Comparison of ENCODE assay signal across 1 cellular context in genomic region chr1:226662704-226663326, GRCh38.
TF ChIP-seq lines count a peak whose summit lies in the region.

No MANE protein-coding gene starts in this region.

TF ChIP-seq in HEK293, 187 proteins besides CTCF, POLR2A, EP300 and RAD21 (continued from another document):
- TF ChIP-seq, protein P1, sequence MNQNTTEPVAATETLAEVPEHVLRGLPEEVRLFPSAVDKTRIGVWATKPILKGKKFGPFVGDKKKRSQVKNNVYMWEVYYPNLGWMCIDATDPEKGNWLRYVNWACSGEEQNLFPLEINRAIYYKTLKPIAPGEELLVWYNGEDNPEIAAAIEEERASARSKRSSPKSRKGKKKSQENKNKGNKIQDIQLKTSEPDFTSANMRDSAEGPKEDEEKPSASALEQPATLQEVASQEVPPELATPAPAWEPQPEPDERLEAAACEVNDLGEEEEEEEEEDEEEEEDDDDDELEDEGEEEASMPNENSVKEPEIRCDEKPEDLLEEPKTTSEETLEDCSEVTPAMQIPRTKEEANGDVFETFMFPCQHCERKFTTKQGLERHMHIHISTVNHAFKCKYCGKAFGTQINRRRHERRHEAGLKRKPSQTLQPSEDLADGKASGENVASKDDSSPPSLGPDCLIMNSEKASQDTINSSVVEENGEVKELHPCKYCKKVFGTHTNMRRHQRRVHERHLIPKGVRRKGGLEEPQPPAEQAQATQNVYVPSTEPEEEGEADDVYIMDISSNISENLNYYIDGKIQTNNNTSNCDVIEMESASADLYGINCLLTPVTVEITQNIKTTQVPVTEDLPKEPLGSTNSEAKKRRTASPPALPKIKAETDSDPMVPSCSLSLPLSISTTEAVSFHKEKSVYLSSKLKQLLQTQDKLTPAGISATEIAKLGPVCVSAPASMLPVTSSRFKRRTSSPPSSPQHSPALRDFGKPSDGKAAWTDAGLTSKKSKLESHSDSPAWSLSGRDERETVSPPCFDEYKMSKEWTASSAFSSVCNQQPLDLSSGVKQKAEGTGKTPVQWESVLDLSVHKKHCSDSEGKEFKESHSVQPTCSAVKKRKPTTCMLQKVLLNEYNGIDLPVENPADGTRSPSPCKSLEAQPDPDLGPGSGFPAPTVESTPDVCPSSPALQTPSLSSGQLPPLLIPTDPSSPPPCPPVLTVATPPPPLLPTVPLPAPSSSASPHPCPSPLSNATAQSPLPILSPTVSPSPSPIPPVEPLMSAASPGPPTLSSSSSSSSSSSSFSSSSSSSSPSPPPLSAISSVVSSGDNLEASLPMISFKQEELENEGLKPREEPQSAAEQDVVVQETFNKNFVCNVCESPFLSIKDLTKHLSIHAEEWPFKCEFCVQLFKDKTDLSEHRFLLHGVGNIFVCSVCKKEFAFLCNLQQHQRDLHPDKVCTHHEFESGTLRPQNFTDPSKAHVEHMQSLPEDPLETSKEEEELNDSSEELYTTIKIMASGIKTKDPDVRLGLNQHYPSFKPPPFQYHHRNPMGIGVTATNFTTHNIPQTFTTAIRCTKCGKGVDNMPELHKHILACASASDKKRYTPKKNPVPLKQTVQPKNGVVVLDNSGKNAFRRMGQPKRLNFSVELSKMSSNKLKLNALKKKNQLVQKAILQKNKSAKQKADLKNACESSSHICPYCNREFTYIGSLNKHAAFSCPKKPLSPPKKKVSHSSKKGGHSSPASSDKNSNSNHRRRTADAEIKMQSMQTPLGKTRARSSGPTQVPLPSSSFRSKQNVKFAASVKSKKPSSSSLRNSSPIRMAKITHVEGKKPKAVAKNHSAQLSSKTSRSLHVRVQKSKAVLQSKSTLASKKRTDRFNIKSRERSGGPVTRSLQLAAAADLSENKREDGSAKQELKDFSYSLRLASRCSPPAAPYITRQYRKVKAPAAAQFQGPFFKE (tag by site-specific recombination; IDR thresholded peaks at IDR 0.05; ENCODE audit: borderline replicate concordance) = 0 out of 2 replicates have a peak, but pooled peaks have one; percentile 16
- TF ChIP-seq ZNF121 (tag by site-specific recombination; IDR thresholded peaks at IDR 0.05) (no peak), ZBTB8A (tag by site-specific recombination; IDR thresholded peaks at IDR 0.05) (no peak), ZNF600 (tag by site-specific recombination; IDR thresholded peaks at IDR 0.05) (peak; percentile 94), ZNF24 (tag by site-specific recombination; IDR thresholded peaks at IDR 0.05) (0 out of 2 replicates have a peak, but pooled peaks have one; percentile 59), RBAK (tag by site-specific recombination; IDR thresholded peaks at IDR 0.05) (no peak), OSR2 (tag by site-specific recombination; IDR thresholded peaks at IDR 0.05) (0 out of 2 replicates have a peak, but pooled peaks have one; percentile 27), ZNF510 (tag by site-specific recombination; IDR thresholded peaks at IDR 0.05; ENCODE audit: insufficient replicate concordance) (no peak), ZNF701 (tag by site-specific recombination; IDR thresholded peaks at IDR 0.05) (no peak), ZBTB48 (tag by site-specific recombination; IDR thresholded peaks at IDR 0.05) (0 out of 2 replicates have a peak, but pooled peaks have one; percentile 49), ZNF629 (tag by site-specific recombination; IDR thresholded peaks at IDR 0.05) (peak; percentile 94), ZBTB20 (tag by site-specific recombination; IDR thresholded peaks at IDR 0.05) (peak; percentile 90)
- TF ChIP-seq, protein P2, sequence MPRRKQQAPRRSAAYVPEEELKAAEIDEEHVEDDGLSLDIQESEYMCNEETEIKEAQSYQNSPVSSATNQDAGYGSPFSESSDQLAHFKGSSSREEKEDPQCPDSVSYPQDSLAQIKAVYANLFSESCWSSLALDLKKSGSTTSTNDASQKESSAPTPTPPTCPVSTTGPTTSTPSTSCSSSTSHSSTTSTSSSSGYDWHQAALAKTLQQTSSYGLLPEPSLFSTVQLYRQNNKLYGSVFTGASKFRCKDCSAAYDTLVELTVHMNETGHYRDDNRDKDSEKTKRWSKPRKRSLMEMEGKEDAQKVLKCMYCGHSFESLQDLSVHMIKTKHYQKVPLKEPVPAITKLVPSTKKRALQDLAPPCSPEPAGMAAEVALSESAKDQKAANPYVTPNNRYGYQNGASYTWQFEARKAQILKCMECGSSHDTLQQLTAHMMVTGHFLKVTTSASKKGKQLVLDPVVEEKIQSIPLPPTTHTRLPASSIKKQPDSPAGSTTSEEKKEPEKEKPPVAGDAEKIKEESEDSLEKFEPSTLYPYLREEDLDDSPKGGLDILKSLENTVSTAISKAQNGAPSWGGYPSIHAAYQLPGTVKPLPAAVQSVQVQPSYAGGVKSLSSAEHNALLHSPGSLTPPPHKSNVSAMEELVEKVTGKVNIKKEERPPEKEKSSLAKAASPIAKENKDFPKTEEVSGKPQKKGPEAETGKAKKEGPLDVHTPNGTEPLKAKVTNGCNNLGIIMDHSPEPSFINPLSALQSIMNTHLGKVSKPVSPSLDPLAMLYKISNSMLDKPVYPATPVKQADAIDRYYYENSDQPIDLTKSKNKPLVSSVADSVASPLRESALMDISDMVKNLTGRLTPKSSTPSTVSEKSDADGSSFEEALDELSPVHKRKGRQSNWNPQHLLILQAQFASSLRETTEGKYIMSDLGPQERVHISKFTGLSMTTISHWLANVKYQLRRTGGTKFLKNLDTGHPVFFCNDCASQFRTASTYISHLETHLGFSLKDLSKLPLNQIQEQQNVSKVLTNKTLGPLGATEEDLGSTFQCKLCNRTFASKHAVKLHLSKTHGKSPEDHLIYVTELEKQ (tag by site-specific recombination; IDR thresholded peaks at IDR 0.05; ENCODE audit: borderline replicate concordance) = 0 out of 2 replicates have a peak, but pooled peaks have one; percentile 12
- TF ChIP-seq, protein P3, sequence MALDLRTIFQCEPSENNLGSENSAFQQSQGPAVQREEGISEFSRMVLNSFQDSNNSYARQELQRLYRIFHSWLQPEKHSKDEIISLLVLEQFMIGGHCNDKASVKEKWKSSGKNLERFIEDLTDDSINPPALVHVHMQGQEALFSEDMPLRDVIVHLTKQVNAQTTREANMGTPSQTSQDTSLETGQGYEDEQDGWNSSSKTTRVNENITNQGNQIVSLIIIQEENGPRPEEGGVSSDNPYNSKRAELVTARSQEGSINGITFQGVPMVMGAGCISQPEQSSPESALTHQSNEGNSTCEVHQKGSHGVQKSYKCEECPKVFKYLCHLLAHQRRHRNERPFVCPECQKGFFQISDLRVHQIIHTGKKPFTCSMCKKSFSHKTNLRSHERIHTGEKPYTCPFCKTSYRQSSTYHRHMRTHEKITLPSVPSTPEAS (tag by site-specific recombination; IDR thresholded peaks at IDR 0.05) = no peak
- TF ChIP-seq, protein P4, sequence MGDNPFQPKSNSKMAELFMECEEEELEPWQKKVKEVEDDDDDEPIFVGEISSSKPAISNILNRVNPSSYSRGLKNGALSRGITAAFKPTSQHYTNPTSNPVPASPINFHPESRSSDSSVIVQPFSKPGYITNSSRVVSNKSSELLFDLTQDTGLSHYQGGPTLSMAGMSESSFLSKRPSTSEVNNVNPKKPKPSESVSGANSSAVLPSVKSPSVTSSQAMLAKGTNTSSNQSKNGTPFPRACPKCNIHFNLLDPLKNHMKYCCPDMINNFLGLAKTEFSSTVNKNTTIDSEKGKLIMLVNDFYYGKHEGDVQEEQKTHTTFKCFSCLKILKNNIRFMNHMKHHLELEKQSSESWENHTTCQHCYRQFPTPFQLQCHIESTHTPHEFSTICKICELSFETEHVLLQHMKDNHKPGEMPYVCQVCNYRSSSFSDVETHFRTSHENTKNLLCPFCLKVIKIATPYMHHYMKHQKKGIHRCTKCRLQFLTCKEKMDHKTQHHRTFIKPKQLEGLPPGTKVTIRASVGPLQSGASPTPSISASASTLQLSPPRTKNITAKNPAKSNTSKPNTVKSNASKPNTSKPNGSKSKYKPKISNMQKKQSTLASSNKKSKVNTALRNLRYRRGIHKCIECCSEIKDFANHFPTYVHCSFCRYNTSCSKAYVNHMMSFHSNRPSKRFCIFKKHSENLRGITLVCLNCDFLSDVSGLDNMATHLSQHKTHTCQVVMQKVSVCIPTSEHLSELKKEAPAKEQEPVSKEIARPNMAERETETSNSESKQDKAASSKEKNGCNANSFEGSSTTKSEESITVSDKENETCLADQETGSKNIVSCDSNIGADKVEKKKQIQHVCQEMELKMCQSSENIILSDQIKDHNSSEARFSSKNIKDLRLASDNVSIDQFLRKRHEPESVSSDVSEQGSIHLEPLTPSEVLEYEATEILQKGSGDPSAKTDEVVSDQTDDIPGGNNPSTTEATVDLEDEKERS (tag by site-specific recombination; IDR thresholded peaks at IDR 0.05) = no peak
- TF ChIP-seq, protein P5, sequence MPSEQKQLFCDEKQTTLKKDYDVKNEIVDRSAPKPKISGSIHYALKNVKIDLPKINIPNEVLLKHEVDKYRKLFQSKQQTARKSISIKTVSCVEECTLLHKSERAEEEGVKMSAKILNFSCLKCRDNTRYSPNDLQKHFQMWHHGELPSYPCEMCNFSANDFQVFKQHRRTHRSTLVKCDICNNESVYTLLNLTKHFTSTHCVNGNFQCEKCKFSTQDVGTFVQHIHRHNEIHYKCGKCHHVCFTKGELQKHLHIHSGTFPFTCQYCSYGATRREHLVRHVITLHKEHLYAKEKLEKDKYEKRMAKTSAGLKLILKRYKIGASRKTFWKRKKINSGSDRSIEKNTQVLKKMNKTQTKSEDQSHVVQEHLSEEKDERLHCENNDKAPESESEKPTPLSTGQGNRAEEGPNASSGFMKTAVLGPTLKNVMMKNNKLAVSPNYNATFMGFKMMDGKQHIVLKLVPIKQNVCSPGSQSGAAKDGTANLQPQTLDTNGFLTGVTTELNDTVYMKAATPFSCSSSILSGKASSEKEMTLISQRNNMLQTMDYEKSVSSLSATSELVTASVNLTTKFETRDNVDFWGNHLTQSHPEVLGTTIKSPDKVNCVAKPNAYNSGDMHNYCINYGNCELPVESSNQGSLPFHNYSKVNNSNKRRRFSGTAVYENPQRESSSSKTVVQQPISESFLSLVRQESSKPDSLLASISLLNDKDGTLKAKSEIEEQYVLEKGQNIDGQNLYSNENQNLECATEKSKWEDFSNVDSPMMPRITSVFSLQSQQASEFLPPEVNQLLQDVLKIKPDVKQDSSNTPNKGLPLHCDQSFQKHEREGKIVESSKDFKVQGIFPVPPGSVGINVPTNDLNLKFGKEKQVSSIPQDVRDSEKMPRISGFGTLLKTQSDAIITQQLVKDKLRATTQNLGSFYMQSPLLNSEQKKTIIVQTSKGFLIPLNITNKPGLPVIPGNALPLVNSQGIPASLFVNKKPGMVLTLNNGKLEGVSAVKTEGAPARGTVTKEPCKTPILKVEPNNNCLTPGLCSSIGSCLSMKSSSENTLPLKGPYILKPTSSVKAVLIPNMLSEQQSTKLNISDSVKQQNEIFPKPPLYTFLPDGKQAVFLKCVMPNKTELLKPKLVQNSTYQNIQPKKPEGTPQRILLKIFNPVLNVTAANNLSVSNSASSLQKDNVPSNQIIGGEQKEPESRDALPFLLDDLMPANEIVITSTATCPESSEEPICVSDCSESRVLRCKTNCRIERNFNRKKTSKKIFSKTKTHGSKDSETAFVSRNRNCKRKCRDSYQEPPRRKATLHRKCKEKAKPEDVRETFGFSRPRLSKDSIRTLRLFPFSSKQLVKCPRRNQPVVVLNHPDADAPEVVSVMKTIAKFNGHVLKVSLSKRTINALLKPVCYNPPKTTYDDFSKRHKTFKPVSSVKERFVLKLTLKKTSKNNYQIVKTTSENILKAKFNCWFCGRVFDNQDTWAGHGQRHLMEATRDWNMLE (tag by site-specific recombination; conservative IDR thresholded peaks at IDR 0.05; ENCODE audit: low read depth) = 0 out of 2 replicates have a peak, but pooled peaks have one; percentile 17
